Comparison of ENCODE assay signal across 8 cellular contexts in the genomic region with DNA sequence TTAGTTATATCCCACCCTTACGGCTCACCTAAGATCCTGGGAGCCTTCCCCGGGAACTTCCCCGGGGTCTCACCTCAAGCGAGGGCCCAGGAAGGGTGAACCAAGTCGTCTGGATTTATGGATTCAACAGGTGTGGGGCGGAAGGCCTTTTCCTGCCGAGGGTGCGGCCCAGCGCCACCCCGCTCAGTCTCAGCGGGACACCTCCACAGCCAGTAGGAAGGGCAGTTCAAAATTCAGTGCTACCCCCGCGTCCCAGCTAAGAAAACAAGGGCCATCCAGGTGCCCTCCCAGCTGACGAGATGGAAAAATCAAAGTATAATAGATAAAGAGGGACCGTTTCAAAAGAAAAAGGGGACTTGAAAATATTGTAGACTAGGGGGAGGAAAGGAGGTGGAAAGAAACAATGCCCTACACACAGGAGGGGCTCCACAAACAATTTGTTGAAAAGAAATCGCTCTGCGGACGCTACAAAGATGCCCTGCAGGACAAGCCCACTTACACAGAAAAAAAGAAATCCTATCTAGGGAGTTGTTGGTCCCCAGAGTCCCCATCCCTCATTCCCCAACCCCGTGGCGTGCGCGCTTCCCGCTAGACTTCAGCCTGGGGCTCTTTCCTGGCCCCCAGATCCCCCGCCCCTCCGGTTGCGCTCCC. TPM values are rescaled to one million over a fixed set of nuclear protein-coding genes. Genes with fewer than 3 reads are reported as not detected.
A peak's percentile ranks its signal among the peaks of the same experiment; 100 is the strongest.
DNase-seq lines count a peak whose midpoint lies in the region; ATAC-seq, FAIRE-seq and TF ChIP-seq lines count a peak whose summit lies in the region.

No MANE protein-coding gene starts in this region.

- no peaks in the 10 kb centered on the region for H3K36me3 ChIP-seq in CD4-positive, CD25-positive, alpha-beta regulatory T cell (ENCODE audit: control insufficient read depth, insufficient read depth, low read length)
- H3K36me3 ChIP-seq in colonic mucosa = no peaks in the 10 kb centered on the region
- H3K36me3 ChIP-seq in naive thymus-derived CD4-positive, alpha-beta T cell (ENCODE audit: control insufficient read depth in 2 of 3, insufficient read depth in 3 of 3, low read length in 3 of 3) = no peaks in the 10 kb centered on the region

- TF ChIP-seq CTCF in NB4 (IDR thresholded peaks at IDR 0.05; ENCODE audit: low read depth, low read length) = no peak
- no peak for TF ChIP-seq CTCF in colonic mucosa (IDR thresholded peaks at IDR 0.05)
- TF ChIP-seq CTCF in GM20000 (IDR thresholded peaks at IDR 0.05; ENCODE audit: extremely low read depth, missing control alignments) = no peak
- TF ChIP-seq CTCF in D721Med (IDR thresholded peaks at IDR 0.05; ENCODE audit: insufficient read depth, missing control alignments) = no peak

- H3K27ac ChIP-seq in CD4-positive, CD25-positive, alpha-beta regulatory T cell (ENCODE audit: insufficient read depth, low read length, poor library complexity, severe bottlenecking) = peak overlapping the region; percentile 80
- H3K27ac ChIP-seq in colonic mucosa = peak overlapping the region; percentile 90
- peak overlapping the region; percentile 88 for H3K27ac ChIP-seq in naive thymus-derived CD4-positive, alpha-beta T cell (ENCODE audit: low read depth, low read length)

- peaks cover 6 to 71% (median 31%) of the 10 kb centered on the region in 4 donors for H3K4me1 Mint-ChIP-seq in CD4-positive, CD25-positive, alpha-beta regulatory T cell
- peaks cover 50 to 71% (median 62%) of the 10 kb centered on the region in 7 donors for H3K4me1 Mint-ChIP-seq in naive thymus-derived CD4-positive, alpha-beta T cell

- peak overlapping the region; percentile 91 to 96 (median 94) for H3K4me3 Mint-ChIP-seq in CD4-positive, CD25-positive, alpha-beta regulatory T cell
- H3K4me3 Mint-ChIP-seq in naive thymus-derived CD4-positive, alpha-beta T cell = peak overlapping the region; percentile 86 to 97 (median 93)

- CTCF ChIA-PET in naive thymus-derived CD4-positive, alpha-beta T cell (lab: Charles Lee) = interaction anchor here (1.4 to 2.5 kb wide), 3 partner anchors 22 to 116 kb away, joined by 5 to 8 read pairs (median 6); no protein-coding TSS in a partner anchor

- POLR2A ChIA-PET in naive thymus-derived CD4-positive, alpha-beta T cell (lab: Charles Lee) = interaction anchor here (1.0 to 9.1 kb wide), 8 partner anchors 13 to 36 kb away, joined by 3 to 92 read pairs (median 4); no protein-coding TSS in a partner anchor

- H3K27ac Mint-ChIP-seq in CD4-positive, CD25-positive, alpha-beta regulatory T cell = peak overlapping the region; percentile 93 to 96 (median 94)
- H3K27ac Mint-ChIP-seq in naive thymus-derived CD4-positive, alpha-beta T cell = peak overlapping the region; percentile 85 to 95 (median 91)

- peak overlapping the region; percentile 93 for H3K4me3 ChIP-seq in CD4-positive, CD25-positive, alpha-beta regulatory T cell (ENCODE audit: low read depth, low read length)
- H3K4me3 ChIP-seq in NB4 (ENCODE audit: low read depth, low read length) (peak overlapping the region; percentile 89), colonic mucosa (peak overlapping the region; percentile 92)
- peak overlapping the region; percentile 96 for H3K4me3 ChIP-seq in naive thymus-derived CD4-positive, alpha-beta T cell (ENCODE audit: low read length)

- TF ChIP-seq POLR2A in NB4 (IDR thresholded peaks at IDR 0.05; ENCODE audit: extremely low read depth, insufficient read length) = no peak

- peaks cover 62% of the 10 kb centered on the region for H3K4me1 ChIP-seq in CD4-positive, CD25-positive, alpha-beta regulatory T cell (ENCODE audit: control insufficient read depth, insufficient read depth, low read length, poor library complexity, severe bottlenecking)
- H3K4me1 ChIP-seq in colonic mucosa = peaks cover 8% of the 10 kb centered on the region
- H3K4me1 ChIP-seq in naive thymus-derived CD4-positive, alpha-beta T cell (ENCODE audit: control insufficient read depth in 2 of 2, insufficient read depth in 2 of 2, low read length in 2 of 2) = peaks cover 47 to 53% of the 10 kb centered on the region in 2 donors

- H3K27me3 Mint-ChIP-seq in CD4-positive, CD25-positive, alpha-beta regulatory T cell = peaks cover 6% of the 10 kb centered on the region
- H3K27me3 Mint-ChIP-seq in naive thymus-derived CD4-positive, alpha-beta T cell = peaks cover 0 to 11% (median 0%) of the 10 kb centered on the region in 5 donors

- intact Hi-C loops in colonic mucosa (cut with DNase I) = no loop called here
- intact Hi-C loops in naive thymus-derived CD4-positive, alpha-beta T cell (cut with micrococcal nuclease) = loop anchor here (5.0 to 10.0 kb wide), 6 partner anchors 75 to 1593 kb away; partner anchors contain the start of genes CCDC30 (in 1 of the 2), FOXO6 (in 1 of the 2), HYI (in 1 of the 2) and IPO13 (in 1 of the 2)

- H3K9me3 Mint-ChIP-seq in CD4-positive, CD25-positive, alpha-beta regulatory T cell = peaks cover 0 to 1% (median 0%) of the 10 kb centered on the region in 7 donors
- H3K9me3 Mint-ChIP-seq in naive thymus-derived CD4-positive, alpha-beta T cell = peaks cover 0 to 2% (median 0%) of the 10 kb centered on the region in 11 donors

- peak overlapping the region; percentile 92 for H3K9ac ChIP-seq in colonic mucosa (ENCODE audit: low read depth in 2 of 2, low read length in 2 of 2)

- ATAC-seq in CD4-positive, CD25-positive, alpha-beta regulatory T cell (ENCODE audit: low read depth in 2 of 2) = no peak
- ATAC-seq in naive thymus-derived CD4-positive, alpha-beta T cell = no peak

- DNase-seq in CD4-positive, CD25-positive, alpha-beta regulatory T cell = no peak
- DNase-seq in NB4 (ENCODE audit: low read depth) = no peak
- DNase-seq in colonic mucosa = peak; percentile 71
- DNase-seq in naive thymus-derived CD4-positive, alpha-beta T cell = no peak
- no peak for DNase-seq in GM20000 (ENCODE audit: low spot score)
- DNase-seq in AG08396 (ENCODE audit: low spot score) = no peak
- no peak for DNase-seq in D721Med (ENCODE audit: insufficient read length, low spot score)
- DNase-seq in AG08395 (ENCODE audit: low spot score) = no peak

- no peaks in the 10 kb centered on the region for H3K9me3 ChIP-seq in CD4-positive, CD25-positive, alpha-beta regulatory T cell (ENCODE audit: control insufficient read depth in 2 of 2, low read length in 2 of 2)
- H3K9me3 ChIP-seq in colonic mucosa = no peaks in the 10 kb centered on the region
- H3K9me3 ChIP-seq in naive thymus-derived CD4-positive, alpha-beta T cell (ENCODE audit: control insufficient read depth in 2 of 3, low read length in 3 of 3) = no peaks in the 10 kb centered on the region

- peaks cover 9% of the 10 kb centered on the region for H3K36me3 Mint-ChIP-seq in CD4-positive, CD25-positive, alpha-beta regulatory T cell
- H3K36me3 Mint-ChIP-seq in naive thymus-derived CD4-positive, alpha-beta T cell = peaks cover 0 to 38% (median 4%) of the 10 kb centered on the region in 5 donors

- FAIRE-seq in D721Med (lab: Jason Lieb, UNC) = no peak

- no peaks in the 10 kb centered on the region for H3K27me3 ChIP-seq in CD4-positive, CD25-positive, alpha-beta regulatory T cell (ENCODE audit: control insufficient read depth, insufficient read depth, low read length)
- no peaks in the 10 kb centered on the region for H3K27me3 ChIP-seq in colonic mucosa
- H3K27me3 ChIP-seq in naive thymus-derived CD4-positive, alpha-beta T cell (ENCODE audit: control insufficient read depth in 2 of 2, insufficient read depth in 2 of 2, low read length in 2 of 2) = no peaks in the 10 kb centered on the region

RNA-seq across cellular contexts. Expression of gene SLC2A1, which starts 1.3 kb away (rescaled TPM):
- 60.2 TPM for total RNA-seq in CD4-positive, CD25-positive, alpha-beta regulatory T cell
- polyA plus RNA-seq in CD4-positive, CD25-positive, alpha-beta regulatory T cell = 10 to 100 TPM; 22.0 to 25.5 (median 23.6) TPM
- 100 to 1,000 TPM in 1 of 2 donors, 10 to 100 TPM in 1; 71.6 to 150 TPM for total RNA-seq in colonic mucosa
- 100 to 1,000 TPM in 1 of 5 experiments, 10 to 100 TPM in 4; 43.6 to 123 (median 73.1) TPM for total RNA-seq in naive thymus-derived CD4-positive, alpha-beta T cell
- 10 to 100 TPM; 16.6 to 18.6 TPM for polyA plus RNA-seq in naive thymus-derived CD4-positive, alpha-beta T cell
